ENCODE assay signal across 9 cellular contexts in the genomic region with DNA sequence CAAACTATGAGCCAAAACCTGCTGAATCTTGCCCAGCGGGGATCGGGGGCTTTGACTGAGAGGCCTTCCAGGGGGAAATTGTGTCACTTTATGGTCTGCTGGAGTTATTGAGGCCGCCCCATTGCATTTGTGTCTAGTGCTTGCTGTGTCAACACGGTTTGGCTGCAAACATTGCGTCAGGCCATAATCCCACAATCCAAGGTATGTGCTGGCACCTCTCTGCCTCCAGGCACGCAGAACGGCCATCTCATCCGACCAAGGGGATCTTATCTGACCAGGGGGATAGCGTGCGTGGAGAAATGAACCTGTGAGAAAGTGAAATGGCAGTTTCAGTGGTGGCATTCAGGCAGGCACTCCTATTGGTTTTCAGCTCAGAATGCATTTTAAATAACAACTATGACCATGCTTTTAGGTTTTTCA. TPM values are rescaled to one million over a fixed set of nuclear protein-coding genes. Genes with fewer than 3 reads are reported as not detected.
A peak's percentile ranks its signal among the peaks of the same experiment; 100 is the strongest.
DNase-seq lines count a peak whose midpoint lies in the region; ATAC-seq and TF ChIP-seq lines count a peak whose summit lies in the region.
"Had no signal": no experiment of that assay in that cellular context is flagged by ENCODE, and none has a peak within 500 bp of the region (broad histone marks: within the 10 kb centered on the region; RNA-seq: fewer than 3 reads in every experiment).

No MANE protein-coding gene starts in this region.

- H3K9ac ChIP-seq in BLaER1 treated with 17β-estradiol and CSF1 and Interleukin-3, amounts not matched to agents 10 nM and 100 nM, result no peak overlapping the region
- peak overlapping the region; percentile 56 for H3K9ac ChIP-seq in OCI-LY1 (ENCODE audit: low read length)
- H3K9ac ChIP-seq in SK-N-SH, result no peak overlapping the region

- no peaks in the 10 kb centered on the region for H3K9me3 ChIP-seq in BLaER1 treated with 17β-estradiol and CSF1 and Interleukin-3, amounts not matched to agents 10 nM and 100 nM (replicated peaks in 1 of 11)
- no peaks in the 10 kb centered on the region for H3K9me3 ChIP-seq in OCI-LY1 (ENCODE audit: low read length)
- H3K9me3 ChIP-seq in SK-N-SH, result no peaks in the 10 kb centered on the region
- H3K9me3 ChIP-seq: esophagus muscularis mucosa had no signal

- H3F3A ChIP-seq in OCI-LY1 (ENCODE audit: insufficient read depth, low read length) (0 out of 2 replicates have a peak, but pooled peaks cover 3% of the 10 kb centered on the region), SK-N-SH (replicated peaks; ENCODE audit: insufficient read depth) (peaks cover 5% of the 10 kb centered on the region)

- CTCF ChIA-PET in SK-N-SH (lab: Yijun Ruan, JAX), result no interaction called here

- no peaks in the 10 kb centered on the region for H3K36me3 ChIP-seq in BLaER1 treated with 17β-estradiol and CSF1 and Interleukin-3, amounts not matched to agents 10 nM and 100 nM
- H3K36me3 ChIP-seq in OCI-LY1 (ENCODE audit: insufficient read depth, low read length) (no peaks in the 10 kb centered on the region), SK-N-SH (replicated peaks in 1 of 2; ENCODE audit: control insufficient read depth in 1 of 2, insufficient read depth in 2 of 2, low read length in 1 of 2) (no peaks in the 10 kb centered on the region)
- H3K36me3 ChIP-seq: esophagus muscularis mucosa had no signal

- H3K27me3 Mint-ChIP-seq in immature natural killer cell (ENCODE audit: low read depth in 3 of 3), result peaks cover 0 to 4% (median 0%) of the 10 kb centered on the region in 3 donors

- peak overlapping the region; percentile 3; the same call in 1 of the 2 replicates for H2AFZ ChIP-seq in OCI-LY1 (ENCODE audit: low read length)
- no peak overlapping the region for H2AFZ ChIP-seq in SK-N-SH (ENCODE audit: low read depth)

- H3K79me2 ChIP-seq in OCI-LY1 (ENCODE audit: insufficient read depth, low read length) (no peaks in the 10 kb centered on the region), SK-N-SH (ENCODE audit: insufficient read depth) (no peaks in the 10 kb centered on the region)

- no peaks in the 10 kb centered on the region for H3K36me3 Mint-ChIP-seq in immature natural killer cell

- peak overlapping the region; percentile 32 to 85 (median 74); a peak in 21 of 22 replicates for H3K4me2 ChIP-seq in BLaER1 treated with 17β-estradiol and CSF1 and Interleukin-3, amounts not matched to agents 10 nM and 100 nM
- H3K4me2 ChIP-seq in OCI-LY1 (ENCODE audit: low read length), result peak overlapping the region; percentile 71
- H3K4me2 ChIP-seq in SK-N-SH, result no peak overlapping the region

- H4K20me1 ChIP-seq in BLaER1 treated with 17β-estradiol and CSF1 and Interleukin-3, amounts not matched to agents 10 nM and 100 nM, result no peaks in the 10 kb centered on the region
- H4K20me1 ChIP-seq in OCI-LY1 (ENCODE audit: insufficient read depth, low read length) (no peaks in the 10 kb centered on the region), SK-N-SH (ENCODE audit: insufficient read depth) (no peaks in the 10 kb centered on the region)

- TF ChIP-seq EP300 in SK-N-SH (IDR thresholded peaks at IDR 0.05; ENCODE audit: borderline replicate concordance in 1 of 2, low read depth in 1 of 2, low read length in 1 of 2), result no peak

- peak overlapping the region in 2 of 11 experiments; percentile 9 to 16; a peak in 1 of 22 replicates for H3K27ac ChIP-seq in BLaER1 treated with 17β-estradiol and CSF1 and Interleukin-3, amounts not matched to agents 10 nM and 100 nM
- peak overlapping the region; percentile 99 for H3K27ac ChIP-seq in OCI-LY1 (ENCODE audit: low read depth, low read length, poor library complexity, severe bottlenecking)
- H3K27ac ChIP-seq in SK-N-SH (ENCODE audit: low read depth in 2 of 2, low read length in 1 of 2), result no peak overlapping the region
- H3K27ac ChIP-seq: esophagus muscularis mucosa had no signal

- no peak for DNase-seq in SK-N-SH
- DNase-seq in T-helper 2 cell, result no peak
- DNase-seq in immature natural killer cell, result no peak
- no peak for DNase-seq in NCI-H187 treated with DMSO at 0.1 percent for 48 hours (lab: John Stamatoyannopoulos, UW)

- no peaks in the 10 kb centered on the region for H3K4me1 Mint-ChIP-seq in immature natural killer cell

- H3K4me3 ChIP-seq in BLaER1 treated with 17β-estradiol and CSF1 and Interleukin-3, amounts not matched to agents 10 nM and 100 nM, result no peak overlapping the region
- H3K4me3 ChIP-seq in OCI-LY1 (ENCODE audit: low read depth, low read length, poor library complexity, severe bottlenecking) (peak overlapping the region; percentile 37), SK-N-SH (ENCODE audit: low read depth in 2 of 2, low read length in 1 of 2) (no peak overlapping the region)
- H3K4me3 ChIP-seq: esophagus muscularis mucosa had no signal

- TF ChIP-seq CTCF in OCI-LY1 (IDR thresholded peaks at IDR 0.05; ENCODE audit: low read length) (no peak), SK-N-SH (IDR thresholded peaks at IDR 0.05) (no peak)

- H3K9me2 ChIP-seq in OCI-LY1 (ENCODE audit: low read depth, low read length), result no peaks in the 10 kb centered on the region
- no peaks in the 10 kb centered on the region for H3K9me2 ChIP-seq in SK-N-SH

- no peak for TF ChIP-seq RAD21 in SK-N-SH (IDR thresholded peaks at IDR 0.05; ENCODE audit: low read length)

- peak; percentile 34 for ATAC-seq in GM19395 (IDR thresholded peaks at IDR 0.05; ENCODE audit: unreplicated experiment)
- peak; percentile 32 for ATAC-seq in HG03064 (IDR thresholded peaks at IDR 0.05; ENCODE audit: low read depth, unreplicated experiment)

- POLR2A ChIA-PET in SK-N-SH (lab: Yijun Ruan, JAX), result no interaction called here

- no peak overlapping the region for H3K27ac Mint-ChIP-seq in immature natural killer cell

- H3K27me3 ChIP-seq in BLaER1 treated with 17β-estradiol and CSF1 and Interleukin-3, amounts not matched to agents 10 nM and 100 nM, result 0 out of 22 replicates have a peak, but pooled peaks cover 0 to 5% (median 0%) of the 10 kb centered on the region in 11 experiments
- H3K27me3 ChIP-seq in OCI-LY1 (ENCODE audit: insufficient read depth, low read length) (no peaks in the 10 kb centered on the region), SK-N-SH (ENCODE audit: insufficient read depth) (no peaks in the 10 kb centered on the region)
- H3K27me3 ChIP-seq: esophagus muscularis mucosa had no signal

- H3K9me3 Mint-ChIP-seq in immature natural killer cell, result no peaks in the 10 kb centered on the region

- peaks cover 30 to 51% (median 40%) of the 10 kb centered on the region in 10 experiments for H3K4me1 ChIP-seq in BLaER1 treated with 17β-estradiol and CSF1 and Interleukin-3, amounts not matched to agents 10 nM and 100 nM
- H3K4me1 ChIP-seq in OCI-LY1 (ENCODE audit: insufficient read depth, low read length, severe bottlenecking) (peaks cover 80% of the 10 kb centered on the region), SK-N-SH (ENCODE audit: control insufficient read depth in 1 of 2, insufficient read depth in 2 of 2, low read depth in 1 of 2, low read length in 1 of 2) (peaks cover 0 to 2% of the 10 kb centered on the region in 2 experiments; a peak in 2 of 4 replicates)

- WGBS in SK-N-SH (ENCODE audit: low lambda C conversion rate), result 88% methylated on average over 10 of the region's 10 CpGs

- no peak overlapping the region for H3K4me3 Mint-ChIP-seq in immature natural killer cell

TF ChIP-seq in SK-N-SH, 30 proteins besides CTCF, POLR2A, EP300 and RAD21:
- no peak for TF ChIP-seq SMC3 (IDR thresholded peaks at IDR 0.05; ENCODE audit: low read depth, low read length)
- TF ChIP-seq TAF1 (IDR thresholded peaks at IDR 0.05; ENCODE audit: borderline replicate concordance, low read depth, low read length), result no peak
- TF ChIP-seq FOXJ3 (CRISPR knock-in tag; IDR thresholded peaks at IDR 0.05), result no peak
- no peak for TF ChIP-seq MXI1 (IDR thresholded peaks at IDR 0.05; ENCODE audit: low read depth, low read length)

RNA-seq across cellular contexts. Expression of a gene that starts 18.1 kb away (rescaled TPM):
- polyA plus RNA-seq in SK-N-SH (2012; rRNA removed), result 17.0 and 18.2 TPM in 2 replicates
- 19.1 and 19.6 TPM in 2 replicates for polyA plus RNA-seq in SK-N-SH (2012; cell fraction: cytosol; rRNA removed)
- 27.3 and 29.3 TPM in 2 replicates for polyA plus RNA-seq in SK-N-SH (2012; cell fraction: nucleus; rRNA removed)
- not detected for polyA plus RNA-seq in immature natural killer cell

Comparison
In these comparisons a context has a peak if more than half of its experiments do, and no peak if none do; other contexts are left out.
1. RNA of a gene that starts 18.1 kb away (polyA plus RNA-seq): 17.0 to 29.3 TPM in SK-N-SH; not detected in immature natural killer cell; every median in the first group is over 10 times any median in the second.